ENCODE assay signal across 8 cellular contexts in the genomic region with DNA sequence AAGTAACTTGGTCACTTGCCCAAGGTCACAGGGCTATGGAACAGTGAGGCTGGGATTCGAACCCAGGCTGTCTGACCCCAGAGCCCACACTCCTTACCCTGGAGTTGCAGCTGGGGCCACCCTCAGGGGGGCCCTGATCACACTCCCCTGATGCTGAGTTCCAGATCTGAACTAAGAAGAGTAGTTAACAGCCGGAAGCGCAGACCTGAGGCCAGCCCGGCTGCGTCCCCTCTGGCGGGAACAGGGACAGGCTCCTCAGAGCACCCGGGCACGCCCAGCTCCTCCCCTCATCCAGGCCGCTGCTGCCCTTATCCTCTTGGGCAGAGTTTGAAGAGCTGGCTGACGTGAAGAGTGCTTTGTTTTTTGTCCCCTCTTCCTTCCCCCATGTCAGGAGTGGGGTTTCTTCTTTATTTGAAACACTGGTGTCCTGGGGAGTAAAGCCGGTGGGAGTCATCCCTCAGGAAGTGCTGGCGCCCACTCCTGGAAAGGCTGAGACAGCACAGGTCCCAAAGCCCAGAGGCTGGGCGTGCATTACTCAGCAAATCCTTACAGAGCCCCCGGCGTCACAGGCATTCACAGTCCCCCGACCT. TPM values are rescaled to one million over a fixed set of nuclear protein-coding genes. Genes with fewer than 3 reads are reported as not detected.
DNase-seq lines count a peak whose midpoint lies in the region; ATAC-seq and TF ChIP-seq lines count a peak whose summit lies in the region.

No MANE protein-coding gene starts in this region.

- peaks cover 6 to 13% of the 10 kb centered on the region in 2 experiments; a peak in 2 of 4 replicates for H3K36me3 ChIP-seq in HCT116 (ENCODE audit: control insufficient read depth in 1 of 2, insufficient read depth in 2 of 2, low read length in 2 of 2)
- H3K36me3 ChIP-seq in neuronal stem cell (replicated peaks in 1 of 2; ENCODE audit: control insufficient read depth in 2 of 2, insufficient read depth in 2 of 2, low read length in 2 of 2) = peaks cover 10 to 27% of the 10 kb centered on the region in 2 donors

- H3K9me2 ChIP-seq in HCT116 (ENCODE audit: insufficient read depth) = no peaks in the 10 kb centered on the region

- TF ChIP-seq CTCF in HCT116 (IDR thresholded peaks at IDR 0.05 in 2 of 3, conservative IDR thresholded peaks at IDR 0.05 in 1 of 3; ENCODE audit: borderline replicate concordance in 1 of 3, insufficient read depth in 1 of 3, low read depth in 2 of 3, low read length in 2 of 3) = peak in 2 of 3 experiments; percentile 65 to 84; a peak in 4 of 6 replicates

- no peaks in the 10 kb centered on the region for H3K9me3 Mint-ChIP-seq in activated T-helper 1 cell treated with anti-CD3 and anti-CD28 coated beads, Interleukin-12 subunit alpha, Interleukin-12 subunit beta, Interleukin-2, Interleukin-4 antibody, amounts not matched to agents 30 ng/mL and 10 ng/mL and 1 ng/mL, durations not matched to agents 14 hours and 24 hours and 36 hours

- BruUV-seq in HCT116 (replicated peaks; lab: Mats Ljungman, UMichigan) = no TSS peak

- POLR2A ChIA-PET in HCT116 (lab: Charles Lee) = interaction anchor here (0.7 to 9.9 kb wide), 19 partner anchors 8 to 195 kb away, joined by 3 to 269 read pairs (median 4); partner anchors contain the start of genes ATN1, C12orf57, C1RL and LPCAT3

- intact Hi-C loops in HCT116 (cut with micrococcal nuclease) = loop anchor here (1.0 to 5.0 kb wide), 2 partner anchors 15 to 209 kb away; partner anchors contain the start of gene MLF2
- intact Hi-C loops in activated T-helper 1 cell treated with anti-CD3 and anti-CD28 coated beads, Interleukin-12 subunit alpha, Interleukin-12 subunit beta, Interleukin-2, Interleukin-4 antibody, amounts not matched to agents 30 ng/mL and 10 ng/mL and 1 ng/mL, durations not matched to agents 14 hours and 24 hours and 36 hours (cut with micrococcal nuclease) = loop anchor here (1.0 to 2.0 kb wide), 6 partner anchors 8 to 89 kb away; partner anchors contain the start of genes C12orf57, EMG1, LPCAT3 and PHB2

- peak overlapping the region; percentile 100 for H3K9ac ChIP-seq in HCT116 (ENCODE audit: low read length)
- H3K9ac ChIP-seq in neuronal stem cell (ENCODE audit: low read depth, low read length, poor library complexity) = peak overlapping the region; percentile 33

- no peak overlapping the region for H2BK12ac ChIP-seq in neuronal stem cell (ENCODE audit: low read length)

- no peak for TF ChIP-seq RAD21 in HCT116 (IDR thresholded peaks at IDR 0.05; ENCODE audit: low read depth)

- no peak overlapping the region for H2BK120ac ChIP-seq in neuronal stem cell (ENCODE audit: low read depth, low read length)

- no peaks in the 10 kb centered on the region for H3K79me1 ChIP-seq in neuronal stem cell (ENCODE audit: low read depth, low read length)

- H3K27me3 Mint-ChIP-seq in activated T-helper 1 cell treated with anti-CD3 and anti-CD28 coated beads, Interleukin-12 subunit alpha, Interleukin-12 subunit beta, Interleukin-2, Interleukin-4 antibody, amounts not matched to agents 30 ng/mL and 10 ng/mL and 1 ng/mL, durations not matched to agents 14 hours and 24 hours and 36 hours (ENCODE audit: insufficient read depth) = no peaks in the 10 kb centered on the region

- peaks cover 46% of the 10 kb centered on the region for H3K36me3 Mint-ChIP-seq in activated T-helper 1 cell treated with anti-CD3 and anti-CD28 coated beads, Interleukin-12 subunit alpha, Interleukin-12 subunit beta, Interleukin-2, Interleukin-4 antibody, amounts not matched to agents 30 ng/mL and 10 ng/mL and 1 ng/mL, durations not matched to agents 14 hours and 24 hours and 36 hours (ENCODE audit: low read depth)

- H3K18ac ChIP-seq in neuronal stem cell (ENCODE audit: low read length) = peak overlapping the region; percentile 3

- peak overlapping the region; percentile 16 for H4K91ac ChIP-seq in neuronal stem cell (ENCODE audit: low read depth, low read length, poor library complexity)

- H2BK15ac ChIP-seq in neuronal stem cell (ENCODE audit: low read length) = no peak overlapping the region

- H4K20me1 ChIP-seq in HCT116 (ENCODE audit: insufficient read depth) = peaks cover 8% of the 10 kb centered on the region; the same call in 1 of the 2 replicates

- peak overlapping the region; percentile 82 for H3K4me3 Mint-ChIP-seq in activated T-helper 1 cell treated with anti-CD3 and anti-CD28 coated beads, Interleukin-12 subunit alpha, Interleukin-12 subunit beta, Interleukin-2, Interleukin-4 antibody, amounts not matched to agents 30 ng/mL and 10 ng/mL and 1 ng/mL, durations not matched to agents 14 hours and 24 hours and 36 hours

- DNase-seq in COLO829 (ENCODE audit: low spot score) (peak; percentile 76), HCT116 (ENCODE audit: low read depth, low spot score) (peak; percentile 73), NCI-H524 (lab: John Stamatoyannopoulos, UW) (peak; percentile 71 to 80), foreskin melanocyte (peak; percentile 71), neuronal stem cell (ENCODE audit: low spot score) (peak; percentile 72)
- DNase-seq in activated T-helper 1 cell treated with anti-CD3 and anti-CD28 coated beads, Interleukin-12 subunit alpha, Interleukin-12 subunit beta, Interleukin-2, Interleukin-4 antibody, amounts not matched to agents 30 ng/mL and 10 ng/mL and 1 ng/mL, durations not matched to agents 14 hours and 24 hours and 36 hours (ENCODE audit: low spot score) = no peak

- no peak overlapping the region for H2AK5ac ChIP-seq in neuronal stem cell (ENCODE audit: low read depth, low read length)

- H3K4me2 ChIP-seq in HCT116 (ENCODE audit: low read length) (peak overlapping the region; percentile 87), neuronal stem cell (ENCODE audit: insufficient read depth, low read length, poor library complexity, severe bottlenecking) (peak overlapping the region; percentile 38)

- H3K14ac ChIP-seq in neuronal stem cell (ENCODE audit: low read length) = no peak overlapping the region

- no peak overlapping the region for H2AFZ ChIP-seq in HCT116 (ENCODE audit: low read depth, low read length, poor library complexity, severe bottlenecking)
- H2AFZ ChIP-seq in neuronal stem cell (ENCODE audit: low read length) = peak overlapping the region; percentile 86

- H3K79me2 ChIP-seq in HCT116 (ENCODE audit: insufficient read depth, low read length) = peaks cover 36% of the 10 kb centered on the region

- TF ChIP-seq POLR2A in HCT116 (IDR thresholded peaks at IDR 0.05; ENCODE audit: borderline replicate concordance, extremely low read depth, insufficient read depth, insufficient read length) = no peak

- H3K4me3 ChIP-seq in HCT116 (replicated peaks in 1 of 2; ENCODE audit: low read depth in 1 of 2, low read length in 2 of 2) (peak overlapping the region; percentile 96 to 99), neuronal stem cell (ENCODE audit: low read length in 2 of 2) (no peak overlapping the region)

- H2BK5ac ChIP-seq in neuronal stem cell (ENCODE audit: low read length) = no peak overlapping the region

- H3K23ac ChIP-seq in neuronal stem cell (ENCODE audit: low read depth, low read length, poor library complexity) = no peak overlapping the region

- ATAC-seq in HCT116 = peak; percentile 54
- ATAC-seq in GM18498 (IDR thresholded peaks at IDR 0.05; ENCODE audit: unreplicated experiment) = no peak
- ATAC-seq in GM21390 (IDR thresholded peaks at IDR 0.05; ENCODE audit: unreplicated experiment) = no peak

- H3K9me3 ChIP-seq in HCT116 (ENCODE audit: control insufficient read depth in 1 of 2, insufficient read depth in 1 of 2, low read depth in 1 of 2, low read length in 2 of 2) = no peaks in the 10 kb centered on the region
- H3K9me3 ChIP-seq in neuronal stem cell (replicated peaks in 1 of 2; ENCODE audit: control insufficient read depth in 2 of 2, insufficient read depth in 1 of 2, low read depth in 1 of 2, low read length in 2 of 2) = no peaks in the 10 kb centered on the region

- H3K27ac ChIP-seq in HCT116 (ENCODE audit: low read depth, low read length) (peak overlapping the region; percentile 97), neuronal stem cell (replicated peaks; ENCODE audit: low read length) (peak overlapping the region; percentile 48)

- peak overlapping the region; percentile 98 for H3K27ac Mint-ChIP-seq in activated T-helper 1 cell treated with anti-CD3 and anti-CD28 coated beads, Interleukin-12 subunit alpha, Interleukin-12 subunit beta, Interleukin-2, Interleukin-4 antibody, amounts not matched to agents 30 ng/mL and 10 ng/mL and 1 ng/mL, durations not matched to agents 14 hours and 24 hours and 36 hours

- RAD21 ChIA-PET in HCT116 (lab: Charles Lee; ENCODE audit: low non-redundant PET in 1 of 2, low total read pairs in 2 of 2, uncharacterized antibody in 2 of 2, unreplicated experiment in 2 of 2) = interaction anchor here (0.5 to 4.0 kb wide), 6 partner anchors 15 to 153 kb away, joined by 3 to 22 read pairs (median 4); partner anchors contain the start of genes C12orf57 (in 1 of the 2) and RNU7-1 (in 1 of the 2)

- H3K4ac ChIP-seq in neuronal stem cell (ENCODE audit: low read length) = no peak overlapping the region

- H3K4me1 ChIP-seq in HCT116 (ENCODE audit: control insufficient read depth in 1 of 2, insufficient read depth in 2 of 2, low read length in 2 of 2) (peaks cover 28 to 53% of the 10 kb centered on the region in 2 experiments), neuronal stem cell (ENCODE audit: control insufficient read depth in 2 of 2, insufficient read depth in 1 of 2, low read depth in 1 of 2, low read length in 2 of 2) (peaks cover 15 to 23% of the 10 kb centered on the region in 2 donors)

- H3K27me3 ChIP-seq in HCT116 (ENCODE audit: insufficient read depth, low read length) = no peaks in the 10 kb centered on the region
- H3K27me3 ChIP-seq in neuronal stem cell (ENCODE audit: control insufficient read depth in 3 of 3, insufficient read depth in 3 of 3, low read depth in 1 of 3, low read length in 3 of 3) = no peaks in the 10 kb centered on the region

- H3K4me1 Mint-ChIP-seq in activated T-helper 1 cell treated with anti-CD3 and anti-CD28 coated beads, Interleukin-12 subunit alpha, Interleukin-12 subunit beta, Interleukin-2, Interleukin-4 antibody, amounts not matched to agents 30 ng/mL and 10 ng/mL and 1 ng/mL, durations not matched to agents 14 hours and 24 hours and 36 hours (ENCODE audit: low read depth) = peaks cover 72% of the 10 kb centered on the region

- CTCF ChIA-PET in HCT116 (lab: Charles Lee) = interaction anchor here (1.1 to 6.0 kb wide), 6 partner anchors 12 to 146 kb away, joined by 3 to 101 read pairs (median 8); partner anchors contain the start of genes C12orf57, LPCAT3, RNU7-1 and SPSB2

- H4K8ac ChIP-seq in neuronal stem cell (ENCODE audit: low read depth, low read length) = no peak overlapping the region

- WGBS in neuronal stem cell (ENCODE audit: extremely low coverage in 2 of 2, insufficient read length in 2 of 2, insufficient replicate concordance in 1 of 2), 2 donors = no CpG with 5 or more reads among the region's 16 CpGs

RNA-seq across cellular contexts. Expression of gene PHB2, which starts 8.7 kb away (rescaled TPM):
- 466 TPM for total RNA-seq in HCT116 (2021; ENCODE audit: unreplicated experiment)
- 331 and 372 TPM in 2 replicates for polyA plus RNA-seq in HCT116 (2012)
- 456 and 469 TPM in 2 replicates for total RNA-seq in activated T-helper 1 cell treated with anti-CD3 and anti-CD28 coated beads, Interleukin-12 subunit alpha, Interleukin-12 subunit beta, Interleukin-2, Interleukin-4 antibody, amounts not matched to agents 30 ng/mL and 10 ng/mL and 1 ng/mL, durations not matched to agents 14 hours and 24 hours and 36 hours
- 315 TPM for polyA plus RNA-seq in neuronal stem cell (2013, experiment 1 of 2)
- polyA plus RNA-seq in neuronal stem cell (2013, experiment 2 of 2) = 311 TPM

RNA-seq across cellular contexts. Expression of gene EMG1, which starts 8.9 kb away (rescaled TPM):
- total RNA-seq in HCT116 (2021; ENCODE audit: unreplicated experiment) = 111 TPM
- polyA plus RNA-seq in HCT116 (2012) = 80.4 and 92.7 TPM in 2 replicates
- 132 and 134 TPM in 2 replicates for total RNA-seq in activated T-helper 1 cell treated with anti-CD3 and anti-CD28 coated beads, Interleukin-12 subunit alpha, Interleukin-12 subunit beta, Interleukin-2, Interleukin-4 antibody, amounts not matched to agents 30 ng/mL and 10 ng/mL and 1 ng/mL, durations not matched to agents 14 hours and 24 hours and 36 hours
- polyA plus RNA-seq in neuronal stem cell (2013, experiment 1 of 2) = 24.4 TPM
- polyA plus RNA-seq in neuronal stem cell (2013, experiment 2 of 2) = 24.2 TPM

RNA-seq across cellular contexts. Expression of gene PTPN6, which starts 10.6 kb away (rescaled TPM):
- 47.7 TPM for total RNA-seq in HCT116 (2021; ENCODE audit: unreplicated experiment)
- polyA plus RNA-seq in HCT116 (2012) = 63.9 and 64.2 TPM in 2 replicates
- total RNA-seq in activated T-helper 1 cell treated with anti-CD3 and anti-CD28 coated beads, Interleukin-12 subunit alpha, Interleukin-12 subunit beta, Interleukin-2, Interleukin-4 antibody, amounts not matched to agents 30 ng/mL and 10 ng/mL and 1 ng/mL, durations not matched to agents 14 hours and 24 hours and 36 hours = 332 and 341 TPM in 2 replicates
- 3.2 TPM for polyA plus RNA-seq in neuronal stem cell (2013, experiment 1 of 2)
- 2.7 TPM for polyA plus RNA-seq in neuronal stem cell (2013, experiment 2 of 2)

RNA-seq across cellular contexts. Expression of gene C12orf57, which starts 18.0 kb away (rescaled TPM):
- total RNA-seq in HCT116 (2021; ENCODE audit: unreplicated experiment) = 202 TPM
- polyA plus RNA-seq in HCT116 (2012) = 409 and 485 TPM in 2 replicates
- 190 and 197 TPM in 2 replicates for total RNA-seq in activated T-helper 1 cell treated with anti-CD3 and anti-CD28 coated beads, Interleukin-12 subunit alpha, Interleukin-12 subunit beta, Interleukin-2, Interleukin-4 antibody, amounts not matched to agents 30 ng/mL and 10 ng/mL and 1 ng/mL, durations not matched to agents 14 hours and 24 hours and 36 hours
- 511 TPM for polyA plus RNA-seq in neuronal stem cell (2013, experiment 1 of 2)
- 489 TPM for polyA plus RNA-seq in neuronal stem cell (2013, experiment 2 of 2)

RNA-seq across cellular contexts. Expression of gene RNU7-1, which starts 18.2 kb away (rescaled TPM):
- total RNA-seq in HCT116 (2021; ENCODE audit: unreplicated experiment) = not detected
- polyA plus RNA-seq in HCT116 (2012) = not detected in 2 replicates
- total RNA-seq in activated T-helper 1 cell treated with anti-CD3 and anti-CD28 coated beads, Interleukin-12 subunit alpha, Interleukin-12 subunit beta, Interleukin-2, Interleukin-4 antibody, amounts not matched to agents 30 ng/mL and 10 ng/mL and 1 ng/mL, durations not matched to agents 14 hours and 24 hours and 36 hours = not detected in 2 replicates
- polyA plus RNA-seq in neuronal stem cell (2013, experiment 1 of 2) = not detected
- not detected for polyA plus RNA-seq in neuronal stem cell (2013, experiment 2 of 2)

Comparison
In these comparisons a context has a peak if more than half of its experiments do, and no peak if none do; other contexts are left out.
1. H3K4me3 ChIP-seq: peak in HCT116 (2 of 2); none in neuronal stem cell (0 of 2).